In genomic region chr13:71685072-71685471, GRCh38 we compare ENCODE assay signal across 1 cellular context.
TF ChIP-seq lines count a peak whose summit lies in the region.

No MANE protein-coding gene starts in this region.

TF ChIP-seq in GM23338, 12 proteins besides CTCF, POLR2A, EP300 and RAD21 (continued from another document):
- TF ChIP-seq ZNF462 (CRISPR knock-in tag; IDR thresholded peaks at IDR 0.05), result peak; percentile 32
- no peak for TF ChIP-seq ZNF114 (CRISPR knock-in tag; IDR thresholded peaks at IDR 0.05)
- no peak for TF ChIP-seq ETS1 (IDR thresholded peaks at IDR 0.05)
TF ChIP-seq in GM23338: peak in this region for 3.
